ENCODE assay signal across 17 cellular contexts in the genomic region with DNA sequence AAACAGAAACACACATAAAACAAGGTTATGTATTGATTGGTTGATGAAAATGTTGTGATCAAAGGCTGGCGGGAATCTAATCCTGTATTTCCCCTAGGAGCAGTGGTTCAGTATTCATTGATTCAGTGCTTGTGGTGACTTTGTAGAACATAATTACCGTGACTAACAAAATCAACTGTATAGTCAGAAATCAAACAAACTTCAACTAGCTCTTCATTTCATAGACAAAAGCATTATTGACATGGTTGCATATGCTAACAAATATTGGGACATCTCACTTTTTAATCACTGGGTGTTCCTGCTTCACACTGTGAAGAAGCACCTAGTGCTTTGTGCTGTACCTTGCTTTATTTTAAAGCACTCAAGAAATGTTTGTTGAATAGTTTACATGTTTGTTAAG. TPM values are rescaled to one million over a fixed set of nuclear protein-coding genes. Genes with fewer than 3 reads are reported as not detected.
DNase-seq lines count a peak whose midpoint lies in the region; ATAC-seq, FAIRE-seq and TF ChIP-seq lines count a peak whose summit lies in the region.
"Had no signal": no experiment of that assay in that cellular context is flagged by ENCODE, and none has a peak within 500 bp of the region (broad histone marks: within the 10 kb centered on the region; RNA-seq: fewer than 3 reads in every experiment).

No MANE protein-coding gene starts in this region.

- no peak overlapping the region for H4K8ac ChIP-seq in H1 (ENCODE audit: extremely low read depth, insufficient read depth, low read length)

- H3K9me3 ChIP-seq in H1 (ENCODE audit: insufficient read depth in 2 of 2, low read depth in 1 of 2, low read length in 1 of 2), result no peaks in the 10 kb centered on the region
- H3K9me3 ChIP-seq: Peyer's patch, SJCRH30 had no signal

- no peak overlapping the region for H2BK120ac ChIP-seq in H1 (replicated peaks; ENCODE audit: low read depth, low read length)

- peaks cover 11 to 63% (median 36%) of the 10 kb centered on the region in 4 experiments; a peak in 7 of 8 replicates for H3K36me3 ChIP-seq in H1 (ENCODE audit: control insufficient read depth in 2 of 4, insufficient read depth in 4 of 4, low read length in 3 of 4)

- H2AFZ ChIP-seq in H1 (ENCODE audit: low read length), result no peak overlapping the region

- H3K18ac ChIP-seq in H1 (ENCODE audit: extremely low read depth, low read length), result no peak overlapping the region

- H3K56ac ChIP-seq in H1 (replicated peaks; ENCODE audit: insufficient read length, low read depth, low read length), result no peak overlapping the region

- H3K27ac ChIP-seq in H1 (ENCODE audit: low read depth, low read length), result no peak overlapping the region
- H3K27ac ChIP-seq: Peyer's patch, SJCRH30 had no signal

- H3K79me2 ChIP-seq in H1 (ENCODE audit: control insufficient read depth in 1 of 2, insufficient read depth in 2 of 2, low read length in 2 of 2), result no peaks in the 10 kb centered on the region; a peak in 1 of 4 replicates

- H2BK20ac ChIP-seq in H1 (ENCODE audit: low read length), result no peak overlapping the region

- H3K23ac ChIP-seq in H1 (ENCODE audit: insufficient read length), result no peak overlapping the region

- H3K14ac ChIP-seq in H1 (ENCODE audit: insufficient read length), result no peak overlapping the region

- H2BK15ac ChIP-seq in H1 (ENCODE audit: low read length), result no peak overlapping the region

- no peak for TF ChIP-seq EP300 in H1 (IDR thresholded peaks at IDR 0.05; ENCODE audit: borderline replicate concordance in 1 of 2, low read depth in 2 of 2, low read length in 2 of 2)

- no peak for ATAC-seq in activated T-cell treated with anti-CD3 and anti-CD28 coated beads, Interleukin-2, amount 50 U/mL, for 4 hours
- ATAC-seq: T-cell had no signal

- intact Hi-C loops in activated naive CD4-positive, alpha-beta T cell treated with anti-CD3 and anti-CD28 coated beads for 36 hours (cut with micrococcal nuclease), result loop anchor here (1.0 kb wide), 1 partner anchor 18 kb away; no protein-coding TSS in a partner anchor

- CTCF ChIA-PET in H1 (lab: Charles Lee; ENCODE audit: partially characterized antibody), result interaction anchor here (0.8 kb wide), 1 partner anchor 11 kb away, joined by 3 read pairs; no protein-coding TSS in a partner anchor
- CTCF ChIA-PET in activated naive CD4-positive, alpha-beta T cell treated with anti-CD3 and anti-CD28 coated beads for 36 hours (lab: Charles Lee), result no interaction called here

- H3K27me3 Mint-ChIP-seq in activated T-cell treated with anti-CD3 and anti-CD28 coated beads, Interleukin-2, amount 50 U/mL, for 4 hours (ENCODE audit: low read depth), result no peaks in the 10 kb centered on the region
- H3K27me3 Mint-ChIP-seq in activated naive CD4-positive, alpha-beta T cell treated with anti-CD3 and anti-CD28 coated beads for 36 hours (ENCODE audit: low read depth), result no peaks in the 10 kb centered on the region
- H3K27me3 Mint-ChIP-seq: CD4-positive, CD25-positive, alpha-beta regulatory T cell; T-cell had no signal

- H3K27ac Mint-ChIP-seq in activated naive CD4-positive, alpha-beta T cell treated with anti-CD3 and anti-CD28 coated beads for 36 hours, result no peak overlapping the region
- H3K27ac Mint-ChIP-seq: CD4-positive, CD25-positive, alpha-beta regulatory T cell; T-cell had no signal

- TF ChIP-seq POLR2A in H1 (IDR thresholded peaks at IDR 0.05; ENCODE audit: control extremely low read depth in 1 of 2, low read depth in 2 of 2, low read length in 2 of 2), result no peak

- H4K91ac ChIP-seq in H1 (replicated peaks; ENCODE audit: insufficient read length, low read length), result no peak overlapping the region

- H3K4me3 ChIP-seq in H1 (ENCODE audit: extremely low read depth in 1 of 4, insufficient read depth in 2 of 4, low read depth in 3 of 4, low read length in 4 of 4), result no peak overlapping the region
- H3K4me3 ChIP-seq: Peyer's patch, SJCRH30 had no signal

- DNase-seq in DMS53 treated with DMSO at 0.1 percent for 48 hours (lab: John Stamatoyannopoulos, UW; ENCODE audit: unreplicated experiment), result peak; percentile 94
- peak; percentile 9 to 56 for DNase-seq in NCI-H1930 (lab: John Stamatoyannopoulos, UW)
- peak; percentile 88 for DNase-seq in NCI-H748 (lab: John Stamatoyannopoulos, UW; ENCODE audit: unreplicated experiment)
- no peak for DNase-seq in H1 (ENCODE audit: low read depth in 1 of 2, low spot score in 2 of 2)
- no peak for DNase-seq in activated T-cell treated with anti-CD3 and anti-CD28 coated beads, Interleukin-2, amount 50 U/mL, for 4 hours
- DNase-seq in activated naive CD4-positive, alpha-beta T cell treated with anti-CD3 and anti-CD28 coated beads for 36 hours, result no peak
- DNase-seq in T-helper 1 cell, result no peak
- DNase-seq: CD4-positive, CD25-positive, alpha-beta regulatory T cell; EL; KBM-7; NCI-H1092 treated with DMSO at 0.1 percent for 48 hours; NCI-H187; NCI-H524; NK-92 treated with Interleukin-12 subunit alpha and Interleukin-12 subunit beta, amount 100 ng/mL, for 24 hours; Peyer's patch; SJCRH30; T-cell had no signal

- no peak overlapping the region for H3K4me2 ChIP-seq in H1 (ENCODE audit: insufficient read depth in 1 of 2, low read depth in 2 of 2, low read length in 2 of 2)

- H2BK12ac ChIP-seq in H1 (ENCODE audit: low read depth, low read length), result no peak overlapping the region

- H3K4me1 Mint-ChIP-seq in activated T-cell treated with anti-CD3 and anti-CD28 coated beads, Interleukin-2, amount 50 U/mL, for 4 hours (ENCODE audit: low read depth), result peaks cover 4% of the 10 kb centered on the region
- peaks cover 6% of the 10 kb centered on the region for H3K4me1 Mint-ChIP-seq in activated naive CD4-positive, alpha-beta T cell treated with anti-CD3 and anti-CD28 coated beads for 36 hours (ENCODE audit: low read depth)

- peaks cover 34% of the 10 kb centered on the region for H3K36me3 Mint-ChIP-seq in activated T-cell treated with anti-CD3 and anti-CD28 coated beads, Interleukin-2, amount 50 U/mL, for 4 hours (ENCODE audit: insufficient read depth)
- peaks cover 39% of the 10 kb centered on the region for H3K36me3 Mint-ChIP-seq in activated naive CD4-positive, alpha-beta T cell treated with anti-CD3 and anti-CD28 coated beads for 36 hours (ENCODE audit: low read depth)

- H3K4me1 ChIP-seq in H1 (replicated peaks in 1 of 4; ENCODE audit: control insufficient read depth in 3 of 4, insufficient read depth in 4 of 4, low read length in 3 of 4), result no peaks in the 10 kb centered on the region
- H3K4me1 ChIP-seq: Peyer's patch, SJCRH30 had no signal

- no peaks in the 10 kb centered on the region for H3K27me3 ChIP-seq in H1 (replicated peaks in 1 of 4; ENCODE audit: control insufficient read depth in 3 of 4, extremely low read depth in 1 of 4, insufficient read depth in 3 of 4, low read length in 3 of 4)
- H3K27me3 ChIP-seq: Peyer's patch, SJCRH30 had no signal

- WGBS in H1 (ENCODE audit: extremely low coverage in 1 of 2, insufficient coverage in 1 of 2, insufficient read length in 1 of 2, insufficient replicate concordance in 2 of 2, low coverage in 1 of 2, low lambda C conversion rate in 2 of 2, missing lambda C conversion rate in 1 of 2), 2 experiments, result 95% methylated on average over 2 of the region's 2 CpGs; no CpG with 5 or more reads in 1 of the 2 experiments

- no peak for TF ChIP-seq RAD21 in H1 (IDR thresholded peaks at IDR 0.05 in 1 of 2, conservative IDR thresholded peaks at IDR 0.05 in 1 of 2; ENCODE audit: low read depth in 2 of 2, low read length in 2 of 2)

- H4K20me1 ChIP-seq in H1 (replicated peaks in 1 of 2; ENCODE audit: control insufficient read depth in 1 of 2, insufficient read depth in 2 of 2, low read length in 2 of 2), result no peaks in the 10 kb centered on the region

- peak; percentile 24 for FAIRE-seq in H1 (lab: Jason Lieb, UNC)

- no peak overlapping the region for H3K4me3 Mint-ChIP-seq in activated T-cell treated with anti-CD3 and anti-CD28 coated beads, Interleukin-2, amount 50 U/mL, for 4 hours
- no peak overlapping the region for H3K4me3 Mint-ChIP-seq in activated naive CD4-positive, alpha-beta T cell treated with anti-CD3 and anti-CD28 coated beads for 36 hours
- H3K4me3 Mint-ChIP-seq: T-cell had no signal

- H3K23me2 ChIP-seq in H1 (ENCODE audit: low read depth, low read length), result no peaks in the 10 kb centered on the region

- POLR2A ChIA-PET in H1 (lab: Charles Lee; ENCODE audit: partially characterized antibody), result interaction anchor here (1.0 kb wide), 1 partner anchor 13 kb away, joined by 4 read pairs; no protein-coding TSS in a partner anchor

- H3K4ac ChIP-seq in H1 (replicated peaks; ENCODE audit: insufficient read length, low read depth, low read length), result no peak overlapping the region

- H3K79me1 ChIP-seq in H1 (ENCODE audit: low read depth, low read length), result no peaks in the 10 kb centered on the region

- H3K9me3 Mint-ChIP-seq in activated T-cell treated with anti-CD3 and anti-CD28 coated beads, Interleukin-2, amount 50 U/mL, for 4 hours, result no peaks in the 10 kb centered on the region
- no peaks in the 10 kb centered on the region for H3K9me3 Mint-ChIP-seq in activated naive CD4-positive, alpha-beta T cell treated with anti-CD3 and anti-CD28 coated beads for 36 hours
- H3K9me3 Mint-ChIP-seq: CD4-positive, CD25-positive, alpha-beta regulatory T cell; T-cell had no signal

- H2BK5ac ChIP-seq in H1 (ENCODE audit: low read depth, low read length), result no peak overlapping the region

- TF ChIP-seq CTCF in H1 (IDR thresholded peaks at IDR 0.05; ENCODE audit: control extremely low read depth in 1 of 3, insufficient read depth in 1 of 3, low read depth in 1 of 3, low read length in 3 of 3), result no peak

- no peak overlapping the region for H4K5ac ChIP-seq in H1 (ENCODE audit: insufficient read length, low read depth, low read length)

- no peak overlapping the region for H3K9ac ChIP-seq in H1 (replicated peaks in 1 of 4; ENCODE audit: extremely low read depth in 1 of 4, low read depth in 3 of 4, low read length in 3 of 4)

- H2AK5ac ChIP-seq in H1 (ENCODE audit: low read depth, low read length), result no peak overlapping the region

TF ChIP-seq in H1, 55 proteins besides CTCF, POLR2A, EP300 and RAD21 (continues in another document):
- TF ChIP-seq CHD1 (IDR thresholded peaks at IDR 0.05; ENCODE audit: low read depth, low read length) (no peak), RNF2 (IDR thresholded peaks at IDR 0.05; ENCODE audit: borderline replicate concordance, low read depth, low read length, missing control alignments, poor library complexity, severe bottlenecking) (no peak)

RNA-seq across cellular contexts. Expression of gene USP14, which starts 41.4 kb away (rescaled TPM):
- total RNA-seq in H1 (2021; fragmentation: NEBNext Ultra II Directional; extraction: Animal tissue kit (Norgen Biotek cat#: 25700)), result 87.0 and 91.1 TPM in 2 replicates
- 8.6 and 14.8 TPM in 2 replicates for polyA plus RNA-seq in H1 (2011; rRNA removed)
- polyA plus RNA-seq in H1 (2011; cell fraction: cytosol; rRNA removed), result 15.4 TPM
- polyA plus RNA-seq in H1 (2011; cell fraction: nucleus; rRNA removed), result 6.9 TPM
- polyA plus RNA-seq in H1 (2012, experiment 1 of 2), result 34.4 to 62.7 TPM (median 44.5 TPM) in 4 replicates
- polyA plus RNA-seq in H1 (2012, experiment 2 of 2), result 5.8 TPM
- 43.4 TPM for polyA plus RNA-seq in H1 (2013, experiment 1 of 2)
- 43.9 TPM for polyA plus RNA-seq in H1 (2013, experiment 2 of 2)
- 10.9 and 15.7 TPM in 2 replicates for polyA minus RNA-seq in H1 (2011; rRNA and poly(A)+ RNA removed)
- polyA minus RNA-seq in H1 (2011; cell fraction: cytosol; rRNA and poly(A)+ RNA removed), result 34.3 TPM
- polyA minus RNA-seq in H1 (2011; cell fraction: nucleus; rRNA and poly(A)+ RNA removed), result 22.3 TPM
- total RNA-seq in activated T-cell treated with anti-CD3 and anti-CD28 coated beads, Interleukin-2, amount 50 U/mL, for 4 hours, result 100 to 1,000 TPM; 109 to 118 (median 115) TPM
- total RNA-seq in activated naive CD4-positive, alpha-beta T cell treated with anti-CD3 and anti-CD28 coated beads for 36 hours, result 10 to 100 TPM; 90.0 to 96.6 TPM

Comparison
In these comparisons a context has a peak if more than half of its experiments do, and no peak if none do; other contexts are left out.
1. DNase-seq: peak in DMS53 treated with DMSO at 0.1 percent for 48 hours (single experiment), NCI-H1930 (2 of 2) and NCI-H748 (single experiment); none in H1 (0 of 2), activated T-cell treated with anti-CD3 and anti-CD28 coated beads, Interleukin-2, amount 50 U/mL, for 4 hours (single experiment), activated naive CD4-positive, alpha-beta T cell treated with anti-CD3 and anti-CD28 coated beads for 36 hours (single experiment) and T-helper 1 cell (0 of 5).